ENCODE assay signal across 10 cellular contexts in the genomic region with DNA sequence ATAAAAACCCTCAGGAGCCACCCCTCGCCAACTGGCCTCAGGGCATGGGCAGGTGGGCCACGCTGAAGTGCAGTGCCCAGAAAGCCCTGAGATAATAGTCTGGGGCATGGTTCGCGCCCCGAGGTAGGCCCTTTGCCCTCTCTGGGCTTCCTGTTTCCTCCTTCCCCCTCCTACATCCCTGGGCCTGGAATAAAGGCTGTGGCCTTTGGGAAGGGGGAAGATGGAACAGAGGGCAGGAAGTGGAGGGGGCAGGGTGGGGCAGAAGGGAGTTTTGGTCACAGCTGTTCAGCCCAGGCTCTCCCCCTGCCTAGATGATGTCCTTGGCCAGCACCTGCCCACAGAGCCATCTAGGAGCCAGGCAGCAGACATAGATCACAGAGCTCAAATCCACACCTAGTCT. TPM values are rescaled to one million over a fixed set of nuclear protein-coding genes. Genes with fewer than 3 reads are reported as not detected.
DNase-seq lines count a peak whose midpoint lies in the region; ATAC-seq and TF ChIP-seq lines count a peak whose summit lies in the region.
"Had no signal": no experiment of that assay in that cellular context is flagged by ENCODE, and none has a peak within 500 bp of the region (broad histone marks: within the 10 kb centered on the region; RNA-seq: fewer than 3 reads in every experiment).

No MANE protein-coding gene starts in this region.

- H3K4me3 ChIP-seq in SK-N-SH (ENCODE audit: low read depth in 2 of 2, low read length in 1 of 2) (no peak overlapping the region), liver (ENCODE audit: low read depth in 1 of 3, low read length in 3 of 3) (no peak overlapping the region), thoracic aorta (no peak overlapping the region)
- H3K4me3 ChIP-seq: testis had no signal

- H3K9ac ChIP-seq in SK-N-SH (no peak overlapping the region), liver (ENCODE audit: low read depth in 1 of 2, low read length in 2 of 2) (no peak overlapping the region)

- no peak for ATAC-seq in SK-N-SH treated with all-trans-retinoic acid at 6 μM for 48 hours
- ATAC-seq in activated naive CD8-positive, alpha-beta T cell treated with anti-CD3 and anti-CD28 coated beads, Interleukin-2, amount 50 U/mL, for 24 hours = no peak
- no peak for ATAC-seq in thoracic aorta (ENCODE audit: insufficient number of reproducible peaks, low FRiP score, low read depth)

- CTCF ChIA-PET in SK-N-SH (lab: Yijun Ruan, JAX) = interaction anchor here (0.9 to 2.2 kb wide), 4 partner anchors 9 to 150 kb away, joined by 4 to 8 read pairs (median 5); no protein-coding TSS in a partner anchor

- H3K4me1 Mint-ChIP-seq in activated naive CD8-positive, alpha-beta T cell treated with anti-CD3 and anti-CD28 coated beads, Interleukin-2, amount 50 U/mL, for 24 hours = peaks cover 64% of the 10 kb centered on the region

- TF ChIP-seq EP300 in SK-N-SH (IDR thresholded peaks at IDR 0.05; ENCODE audit: borderline replicate concordance in 1 of 2, low read depth in 1 of 2, low read length in 1 of 2) = no peak

- no peaks in the 10 kb centered on the region for H3K27me3 ChIP-seq in SK-N-SH (ENCODE audit: insufficient read depth)
- H3K27me3 ChIP-seq in liver (ENCODE audit: control insufficient read depth in 4 of 4, insufficient read depth in 4 of 4, low read length in 3 of 4) = no peaks in the 10 kb centered on the region
- H3K27me3 ChIP-seq in thoracic aorta (replicated peaks; ENCODE audit: insufficient read depth) = no peaks in the 10 kb centered on the region
- H3K27me3 ChIP-seq: testis had no signal

- H3K36me3 Mint-ChIP-seq in activated naive CD8-positive, alpha-beta T cell treated with anti-CD3 and anti-CD28 coated beads, Interleukin-2, amount 50 U/mL, for 24 hours (ENCODE audit: low read depth) = peaks cover 66% of the 10 kb centered on the region

- H3K4me1 ChIP-seq in SK-N-SH (ENCODE audit: control insufficient read depth in 1 of 2, insufficient read depth in 2 of 2, low read depth in 1 of 2, low read length in 1 of 2) (peaks cover 16 to 65% of the 10 kb centered on the region in 2 experiments), liver (ENCODE audit: control insufficient read depth in 4 of 4, insufficient read depth in 4 of 4, low read length in 3 of 4) (peaks cover 8 to 35% (median 28%) of the 10 kb centered on the region in 4 donors), thoracic aorta (ENCODE audit: control insufficient read depth in 1 of 2, low read depth in 2 of 2) (peaks cover 35 to 58% of the 10 kb centered on the region in 2 donors)

- 0 out of 2 replicates have a peak overlapping the region, but pooled peaks have one; percentile 2 for H3K4me2 ChIP-seq in SK-N-SH

- H3K9me2 ChIP-seq in SK-N-SH = no peaks in the 10 kb centered on the region

- no peak overlapping the region for H2AFZ ChIP-seq in SK-N-SH (ENCODE audit: low read depth)

- H3K79me2 ChIP-seq in SK-N-SH (ENCODE audit: insufficient read depth) = peaks cover 61% of the 10 kb centered on the region

- no peak for DNase-seq in SK-N-SH
- DNase-seq in activated naive CD8-positive, alpha-beta T cell treated with anti-CD3 and anti-CD28 coated beads, Interleukin-2, amount 50 U/mL, for 24 hours = no peak
- no peak for DNase-seq in thoracic aorta (ENCODE audit: low spot score)
- no peak for DNase-seq in hippocampal formation (lab: John Stamatoyannopoulos, UW)
- no peak for DNase-seq in amygdala (lab: John Stamatoyannopoulos, UW)
- DNase-seq in H4 (ENCODE audit: low spot score) = no peak
- DNase-seq: dermis blood vessel endothelial cell, testis had no signal

- peaks cover 40 to 48% of the 10 kb centered on the region in 2 experiments for H3K36me3 ChIP-seq in SK-N-SH (replicated peaks in 1 of 2; ENCODE audit: control insufficient read depth in 1 of 2, insufficient read depth in 2 of 2, low read length in 1 of 2)
- H3K36me3 ChIP-seq in liver (ENCODE audit: control insufficient read depth in 4 of 4, insufficient read depth in 3 of 4, low read depth in 1 of 4, low read length in 3 of 4) = peaks cover 22 to 57% (median 49%) of the 10 kb centered on the region in 4 donors
- peaks cover 57% of the 10 kb centered on the region for H3K36me3 ChIP-seq in thoracic aorta

- TF ChIP-seq RAD21 in SK-N-SH (IDR thresholded peaks at IDR 0.05; ENCODE audit: low read length) = no peak
- TF ChIP-seq RAD21 in liver (IDR thresholded peaks at IDR 0.05) = no peak

- H3K4me3 Mint-ChIP-seq in activated naive CD8-positive, alpha-beta T cell treated with anti-CD3 and anti-CD28 coated beads, Interleukin-2, amount 50 U/mL, for 24 hours = no peak overlapping the region

- TF ChIP-seq CTCF in SK-N-SH (IDR thresholded peaks at IDR 0.05) (no peak), liver (IDR thresholded peaks at IDR 0.05; ENCODE audit: low read depth, low read length, missing input control) (no peak), thoracic aorta (IDR thresholded peaks at IDR 0.05) (no peak)

- peak overlapping the region; percentile 62 for H3K27ac Mint-ChIP-seq in activated naive CD8-positive, alpha-beta T cell treated with anti-CD3 and anti-CD28 coated beads, Interleukin-2, amount 50 U/mL, for 24 hours

- H3K9me3 ChIP-seq in SK-N-SH = no peaks in the 10 kb centered on the region
- H3K9me3 ChIP-seq in liver (ENCODE audit: control insufficient read depth in 4 of 4, low read length in 3 of 4) = no peaks in the 10 kb centered on the region
- H3K9me3 ChIP-seq in thoracic aorta = no peaks in the 10 kb centered on the region
- H3K9me3 ChIP-seq: testis had no signal

- no peaks in the 10 kb centered on the region for H3K27me3 Mint-ChIP-seq in activated naive CD8-positive, alpha-beta T cell treated with anti-CD3 and anti-CD28 coated beads, Interleukin-2, amount 50 U/mL, for 24 hours

- H3K27ac ChIP-seq in SK-N-SH (ENCODE audit: low read depth in 2 of 2, low read length in 1 of 2) (no peak overlapping the region; a peak in 1 of 4 replicates), liver (ENCODE audit: low read depth in 1 of 2, low read length in 2 of 2) (peak overlapping the region; percentile 31 to 42), thoracic aorta (peak overlapping the region; percentile 24 to 39)
- H3K27ac ChIP-seq: testis had no signal

- H3K9me3 Mint-ChIP-seq in activated naive CD8-positive, alpha-beta T cell treated with anti-CD3 and anti-CD28 coated beads, Interleukin-2, amount 50 U/mL, for 24 hours = no peaks in the 10 kb centered on the region

- H4K20me1 ChIP-seq in SK-N-SH (ENCODE audit: insufficient read depth) = peaks cover 27% of the 10 kb centered on the region

- POLR2A ChIA-PET in SK-N-SH (lab: Yijun Ruan, JAX) = no interaction called here

- WGBS in SK-N-SH (ENCODE audit: low lambda C conversion rate) = 85% methylated on average over 4 of the region's 5 CpGs
- WGBS in liver = 56% methylated on average over 5 of the region's 5 CpGs

- H3F3A ChIP-seq in SK-N-SH (replicated peaks; ENCODE audit: insufficient read depth) = peaks cover 14% of the 10 kb centered on the region

TF ChIP-seq in SK-N-SH treated with all-trans-retinoic acid at 6 μM for 48 hours, 23 proteins besides CTCF, POLR2A, EP300 and RAD21 (continues in another document):
- no peak for TF ChIP-seq ISL1 (CRISPR knock-in tag; IDR thresholded peaks at IDR 0.05)
- no peak for TF ChIP-seq OSR1 (CRISPR knock-in tag; IDR thresholded peaks at IDR 0.05)
- TF ChIP-seq ZC3H10 (CRISPR knock-in tag; IDR thresholded peaks at IDR 0.05) = no peak
- no peak for TF ChIP-seq RARB (CRISPR knock-in tag; IDR thresholded peaks at IDR 0.05)
- no peak for TF ChIP-seq ZFP3 (CRISPR knock-in tag; IDR thresholded peaks at IDR 0.05)
- TF ChIP-seq TCF4 (CRISPR knock-in tag; IDR thresholded peaks at IDR 0.05; ENCODE audit: borderline replicate concordance) = no peak

TF ChIP-seq in liver, 16 proteins besides CTCF, POLR2A, EP300 and RAD21:
- TF ChIP-seq NR2F2 (IDR thresholded peaks at IDR 0.05) (peak; percentile 87), YY1 (IDR thresholded peaks at IDR 0.05) (no peak)

RNA-seq across cellular contexts. Expression of gene CSRNP1, which starts 11.3 kb away (rescaled TPM):
- polyA plus RNA-seq in SK-N-SH (2012; rRNA removed) (24.5 and 26.3 TPM in 2 replicates), liver (10 to 100 TPM in 1 of 2 donors, 1 to 10 TPM in 1; 8.7 to 12.8 TPM)
- 12.5 and 13.2 TPM in 2 replicates for polyA plus RNA-seq in SK-N-SH (2012; cell fraction: cytosol; rRNA removed)
- 43.9 and 63.0 TPM in 2 replicates for polyA plus RNA-seq in SK-N-SH (2012; cell fraction: nucleus; rRNA removed)
- total RNA-seq in liver (10 to 100 TPM in 1 of 2 donors, 1 to 10 TPM in 1; 4.7 to 19.3 TPM), thoracic aorta (100 to 1,000 TPM in 1 of 2 donors, 10 to 100 TPM in 1; 96.8 to 117 TPM)
- 3.8 and 4.3 TPM in 2 replicates for total RNA-seq in H4 (2014; rRNA removed; shearing (Covaris generic))

RNA-seq across cellular contexts. Expression of gene TTC21A, which starts 34.6 kb away (rescaled TPM):
- 3.9 and 4.2 TPM in 2 replicates for polyA plus RNA-seq in SK-N-SH (2012; rRNA removed)
- polyA plus RNA-seq in SK-N-SH (2012; cell fraction: cytosol; rRNA removed) = 1.0 and 1.5 TPM in 2 replicates
- 20.1 and 22.2 TPM in 2 replicates for polyA plus RNA-seq in SK-N-SH (2012; cell fraction: nucleus; rRNA removed)
- total RNA-seq in liver = 1 to 10 TPM in 1 of 2 donors, under 1 TPM in 1; 0.28 to 3.3 TPM
- polyA plus RNA-seq in liver = 1 to 10 TPM in 1 of 2 donors, under 1 TPM in 1; 0.89 to 2.3 TPM
- 10 to 100 TPM in 1 of 2 donors, 1 to 10 TPM in 1; 3.0 to 14.9 TPM for total RNA-seq in thoracic aorta
- 0.25 and 0.35 TPM in 2 replicates for total RNA-seq in H4 (2014; rRNA removed; shearing (Covaris generic))

RNA-seq across cellular contexts. Expression of gene GORASP1, which starts 34.6 kb away (rescaled TPM):
- 44.3 and 56.2 TPM in 2 replicates for polyA plus RNA-seq in SK-N-SH (2012; rRNA removed)
- polyA plus RNA-seq in SK-N-SH (2012; cell fraction: cytosol; rRNA removed) = 18.6 and 24.9 TPM in 2 replicates
- 197 and 204 TPM in 2 replicates for polyA plus RNA-seq in SK-N-SH (2012; cell fraction: nucleus; rRNA removed)
- 10 to 100 TPM; 11.8 to 39.4 TPM for total RNA-seq in liver
- 10 to 100 TPM; 13.4 to 25.3 TPM for polyA plus RNA-seq in liver
- total RNA-seq in thoracic aorta = 10 to 100 TPM; 59.3 to 84.6 TPM
- 12.3 and 24.4 TPM in 2 replicates for total RNA-seq in H4 (2014; rRNA removed; shearing (Covaris generic))

RNA-seq across cellular contexts. Expression of gene XIRP1, which starts 50.3 kb away (rescaled TPM):
- not detected in 2 replicates for polyA plus RNA-seq in SK-N-SH (2012; rRNA removed)
- not detected in 2 replicates for polyA plus RNA-seq in SK-N-SH (2012; cell fraction: cytosol; rRNA removed)
- 0.02 TPM in 1 of 2 replicates, not detected in the other for polyA plus RNA-seq in SK-N-SH (2012; cell fraction: nucleus; rRNA removed)
- total RNA-seq in liver = not detected
- polyA plus RNA-seq in liver = under 1 TPM in 1 of 2 donors, not detected in 1; 0.01 TPM
- 1 to 10 TPM in 1 of 2 donors, not detected in 1; 2.0 TPM for total RNA-seq in thoracic aorta
- not detected in 2 replicates for total RNA-seq in H4 (2014; rRNA removed; shearing (Covaris generic))
- total RNA-seq: dermis blood vessel endothelial cell had no signal

Comparison
In these comparisons a context has a peak if more than half of its experiments do, and no peak if none do; other contexts are left out.
1. H3K27ac ChIP-seq: peak in liver (2 of 2) and thoracic aorta (2 of 2); none in SK-N-SH (0 of 2).
2. RNA of gene CSRNP1, which starts 11.3 kb away (total RNA-seq): 96.8 to 117 TPM in thoracic aorta; 4.7 to 19.3 TPM in liver and 3.8 to 4.3 TPM in H4; every median in the first group is over 4 times any median in the second.